In the genomic region with DNA sequence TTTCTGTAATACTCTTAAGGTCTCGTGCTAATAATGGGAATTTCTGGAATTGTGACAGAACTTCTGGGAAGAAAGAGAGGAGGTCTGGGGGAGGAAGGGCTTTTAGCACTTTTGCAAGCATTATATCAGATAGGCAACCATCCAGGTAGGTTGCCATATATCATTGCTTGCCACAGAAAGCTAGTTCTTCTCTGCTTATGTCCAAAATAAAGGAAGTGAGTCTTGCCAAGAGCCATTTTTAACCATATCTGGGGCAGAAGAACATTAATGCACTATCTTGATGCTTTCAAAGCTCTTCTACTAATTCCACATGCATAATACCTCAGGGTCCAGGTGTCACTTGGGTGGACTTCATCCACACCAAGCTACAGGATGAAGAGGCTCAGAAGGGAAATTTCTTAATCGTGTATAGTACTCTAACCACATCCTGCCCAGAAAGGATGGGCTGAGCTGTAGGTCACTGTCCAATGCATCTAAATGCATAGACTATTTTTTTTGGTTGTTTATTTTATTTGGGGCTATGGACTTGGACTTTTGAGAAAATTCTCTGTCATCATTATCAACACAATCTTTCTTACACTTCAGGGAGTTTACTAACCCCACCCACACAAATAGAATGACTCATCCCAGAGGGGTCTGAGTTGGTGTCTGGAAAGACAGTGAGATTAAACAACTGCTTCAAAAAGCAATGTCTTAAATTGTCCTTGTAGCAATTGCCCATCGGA, we compare ENCODE assay signal across 10 cellular contexts.
DNase-seq lines count a peak whose midpoint lies in the region; ATAC-seq and FAIRE-seq lines count a peak whose summit lies in the region.
"Had no signal": no experiment of that assay in that cellular context is flagged by ENCODE, and none has a peak within 500 bp of the region (broad histone marks: within the 10 kb centered on the region; RNA-seq: fewer than 3 reads in every experiment).

No MANE protein-coding gene starts in this region.

- intact Hi-C loops in head of caudate nucleus (cut with DNase I), result no loop called here

- peak; percentile 40 for ATAC-seq in HG02938 (IDR thresholded peaks at IDR 0.05; ENCODE audit: unreplicated experiment)

- DNase-seq in stimulated activated CD4-positive, alpha-beta T cell treated with anti-CD3 and anti-CD28 coated beads, Interleukin-2, amount 100 ng/mL, for 4 hours (ENCODE audit: low read depth), result peak; percentile 52
- DNase-seq in stimulated activated CD4-positive, alpha-beta T cell treated with anti-CD3 and anti-CD28 coated beads, Interleukin-12 subunit alpha, Interleukin-12 subunit beta, amount 100 ng/mL, for 4 hours, result no peak
- DNase-seq in RCC 7860 (ENCODE audit: low spot score), result peak; percentile 51
- DNase-seq in urothelium cell line (ENCODE audit: low spot score), result peak; percentile 51
- DNase-seq in head of caudate nucleus, result no peak
- no peak for DNase-seq in NCI-H526 (lab: John Stamatoyannopoulos, UW)
- DNase-seq in GDM1 (lab: John Stamatoyannopoulos, UW), result no peak

- FAIRE-seq in RCC 7860 (lab: Jason Lieb, UNC) (peak; percentile 59), urothelium cell line (lab: Jason Lieb, UNC) (no peak)
- FAIRE-seq: colon, D721Med had no signal

Comparison
In these comparisons a context has a peak if more than half of its experiments do, and no peak if none do; other contexts are left out.
1. DNase-seq: peak in stimulated activated CD4-positive, alpha-beta T cell treated with anti-CD3 and anti-CD28 coated beads, Interleukin-2, amount 100 ng/mL, for 4 hours (single experiment), RCC 7860 (single experiment) and urothelium cell line (single experiment); none in stimulated activated CD4-positive, alpha-beta T cell treated with anti-CD3 and anti-CD28 coated beads, Interleukin-12 subunit alpha, Interleukin-12 subunit beta, amount 100 ng/mL, for 4 hours (single experiment), head of caudate nucleus (0 of 42), NCI-H526 (0 of 2) and GDM1 (single experiment).